In the genomic region with DNA sequence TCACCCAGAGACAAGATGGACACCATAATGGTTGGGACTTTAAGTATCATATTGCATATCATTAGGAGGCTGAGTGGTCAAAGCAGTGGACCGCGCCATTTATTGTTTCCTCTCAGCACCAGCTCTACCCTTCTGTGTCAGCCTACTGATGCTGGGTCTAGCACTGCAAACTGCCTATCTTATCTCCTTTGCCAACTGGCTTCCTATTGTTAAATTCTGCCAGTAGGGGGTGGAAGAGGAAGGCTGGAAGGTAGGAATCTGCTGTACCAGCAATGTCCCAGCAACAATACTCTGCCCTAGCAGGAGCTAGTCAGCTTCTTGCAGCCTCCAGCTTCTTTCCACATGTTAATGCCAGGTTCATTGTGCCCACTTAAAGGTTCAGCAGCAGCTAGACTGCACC, we compare ENCODE assay signal across 9 cellular contexts.
DNase-seq lines count a peak whose midpoint lies in the region; ATAC-seq and TF ChIP-seq lines count a peak whose summit lies in the region.
"Had no signal": no experiment of that assay in that cellular context is flagged by ENCODE, and none has a peak within 500 bp of the region (broad histone marks: within the 10 kb centered on the region; RNA-seq: fewer than 3 reads in every experiment).

No MANE protein-coding gene starts in this region.

- CTCF ChIA-PET in CD8-positive, alpha-beta T cell (lab: Charles Lee), result interaction anchor here (1.2 to 1.3 kb wide), 3 partner anchors 9 to 95 kb away, joined by 3 to 5 read pairs (median 4); no protein-coding TSS in a partner anchor
- CTCF ChIA-PET in PC-3 (lab: Charles Lee), result no interaction called here

- no peak overlapping the region for H3K27ac Mint-ChIP-seq in CD8-positive, alpha-beta T cell

- H3K9ac ChIP-seq in PC-3 (ENCODE audit: low read length), result no peak overlapping the region

- H3K27me3 Mint-ChIP-seq in CD8-positive, alpha-beta T cell (ENCODE audit: low read depth), result no peaks in the 10 kb centered on the region

- H3K9me2 ChIP-seq in PC-3 (replicated peaks; ENCODE audit: low read length), result no peaks in the 10 kb centered on the region

- H4K20me1 ChIP-seq in PC-3 (ENCODE audit: low read length), result no peaks in the 10 kb centered on the region

- WGBS in iPS DF 6.9 (ENCODE audit: insufficient coverage, insufficient read length), result no CpG with 5 or more reads among the region's 2 CpGs

- no peak overlapping the region for H3K4me2 ChIP-seq in PC-3 (ENCODE audit: low read length)

- no peak overlapping the region for H3K27ac ChIP-seq in CD8-positive, alpha-beta T cell (ENCODE audit: low read depth, low read length)
- H3K27ac ChIP-seq in PC-3 (ENCODE audit: low read length), result no peak overlapping the region
- H3K27ac ChIP-seq in iPS DF 6.9 (ENCODE audit: low read length), result no peak overlapping the region
- H3K27ac ChIP-seq: SK-N-MC had no signal

- H2AFZ ChIP-seq in PC-3 (ENCODE audit: low read length), result no peak overlapping the region

- H3F3A ChIP-seq in PC-3 (ENCODE audit: low read length, unreplicated experiment), result no peaks in the 10 kb centered on the region

- H3K9me3 ChIP-seq in CD8-positive, alpha-beta T cell (ENCODE audit: low read length), result no peaks in the 10 kb centered on the region
- H3K9me3 ChIP-seq in PC-3 (ENCODE audit: low read length), result no peaks in the 10 kb centered on the region
- no peaks in the 10 kb centered on the region for H3K9me3 ChIP-seq in iPS DF 6.9 (ENCODE audit: control insufficient read depth, insufficient read depth, low read length)

- H3K79me2 ChIP-seq in PC-3 (ENCODE audit: low read length), result no peaks in the 10 kb centered on the region

- H3K4me1 Mint-ChIP-seq in CD8-positive, alpha-beta T cell (ENCODE audit: low read depth), result no peaks in the 10 kb centered on the region

- no peaks in the 10 kb centered on the region for H3K4me1 ChIP-seq in CD8-positive, alpha-beta T cell (ENCODE audit: insufficient read depth, low read length)
- H3K4me1 ChIP-seq in PC-3 (ENCODE audit: insufficient read depth, low read length) (peaks cover 11% of the 10 kb centered on the region), iPS DF 6.9 (ENCODE audit: control insufficient read depth, insufficient read depth, low read length) (no peaks in the 10 kb centered on the region)

- H3K9me3 Mint-ChIP-seq in CD8-positive, alpha-beta T cell, result no peaks in the 10 kb centered on the region

- no peaks in the 10 kb centered on the region for H3K36me3 Mint-ChIP-seq in CD8-positive, alpha-beta T cell

- H3K27me3 ChIP-seq in CD8-positive, alpha-beta T cell (ENCODE audit: insufficient read depth, low read length), result no peaks in the 10 kb centered on the region
- no peaks in the 10 kb centered on the region for H3K27me3 ChIP-seq in PC-3 (ENCODE audit: low read length)
- H3K27me3 ChIP-seq in iPS DF 6.9 (ENCODE audit: control insufficient read depth, insufficient read depth, low read length), result no peaks in the 10 kb centered on the region

- peak; percentile 42 for ATAC-seq in CD8-positive, alpha-beta T cell
- ATAC-seq in GM21390 (IDR thresholded peaks at IDR 0.05; ENCODE audit: unreplicated experiment) (peak; percentile 61), PC-3 (no peak; the same call in 1 of the 2 replicates), HG03571 (IDR thresholded peaks at IDR 0.05; ENCODE audit: unreplicated experiment) (no peak)

- POLR2A ChIA-PET in CD8-positive, alpha-beta T cell (lab: Charles Lee), result no interaction called here
- POLR2A ChIA-PET in PC-3 (lab: Charles Lee; ENCODE audit: unreplicated experiment), result interaction anchor here (0.8 kb wide), 1 partner anchor 41 kb away, joined by 5 read pairs; no protein-coding TSS in a partner anchor

- no TSS peak for BruUV-seq in PC-3 (replicated peaks; lab: Mats Ljungman, UMichigan)

- TF ChIP-seq CTCF in CD8-positive, alpha-beta T cell (IDR thresholded peaks at IDR 0.05), result peak; percentile 34
- peak; percentile 66 for TF ChIP-seq CTCF in PC-3 (conservative IDR thresholded peaks at IDR 0.05; ENCODE audit: low read depth, low read length)

- H3K36me3 ChIP-seq in CD8-positive, alpha-beta T cell (ENCODE audit: insufficient read depth, low read length), result no peaks in the 10 kb centered on the region
- H3K36me3 ChIP-seq in PC-3 (ENCODE audit: low read depth, low read length) (no peaks in the 10 kb centered on the region), iPS DF 6.9 (ENCODE audit: control insufficient read depth, insufficient read depth, low read length) (no peaks in the 10 kb centered on the region)

- H3K4me3 ChIP-seq in CD8-positive, alpha-beta T cell (ENCODE audit: low read depth, low read length), result no peak overlapping the region
- no peak overlapping the region for H3K4me3 ChIP-seq in PC-3 (ENCODE audit: low read length)
- no peak overlapping the region for H3K4me3 ChIP-seq in iPS DF 6.9 (ENCODE audit: low read length)
- H3K4me3 ChIP-seq: SK-N-MC had no signal

- no peak overlapping the region for H3K4me3 Mint-ChIP-seq in CD8-positive, alpha-beta T cell

- peak in 1 of 7 experiments; percentile 6 for DNase-seq in CD8-positive, alpha-beta T cell
- peak; percentile 57 for DNase-seq in PC-3
- DNase-seq in iPS DF 6.9 (ENCODE audit: low read depth, low spot score), result peak; percentile 16
- DNase-seq in DMS114 treated with DMSO at 0.1 percent for 48 hours (lab: John Stamatoyannopoulos, UW; ENCODE audit: unreplicated experiment), result no peak
- DNase-seq in SKM-1 (lab: John Stamatoyannopoulos, UW; ENCODE audit: unreplicated experiment), result no peak
- no peak for DNase-seq in NCI-H524 treated with DMSO at 0.1 percent for 48 hours (lab: John Stamatoyannopoulos, UW)

- intact Hi-C loops in CD8-positive, alpha-beta T cell (cut with DNase I, micrococcal nuclease), result loop anchor here in 1 of 2 experiments (5.0 to 10.0 kb wide), 2 partner anchors 464 to 1331 kb away; no protein-coding TSS in a partner anchor
- intact Hi-C loops in PC-3 (cut with micrococcal nuclease), result no loop called here

Comparison
In these comparisons a context has a peak if more than half of its experiments do, and no peak if none do; other contexts are left out.
1. ATAC-seq: peak in CD8-positive, alpha-beta T cell (single experiment) and GM21390 (single experiment); none in PC-3 (single experiment) and HG03571 (single experiment).
2. DNase-seq: peak in PC-3 (single experiment) and iPS DF 6.9 (single experiment); none in DMS114 treated with DMSO at 0.1 percent for 48 hours (single experiment), SKM-1 (single experiment) and NCI-H524 treated with DMSO at 0.1 percent for 48 hours (single experiment).